Comparison of ENCODE assay signal across 8 cellular contexts in the genomic region with DNA sequence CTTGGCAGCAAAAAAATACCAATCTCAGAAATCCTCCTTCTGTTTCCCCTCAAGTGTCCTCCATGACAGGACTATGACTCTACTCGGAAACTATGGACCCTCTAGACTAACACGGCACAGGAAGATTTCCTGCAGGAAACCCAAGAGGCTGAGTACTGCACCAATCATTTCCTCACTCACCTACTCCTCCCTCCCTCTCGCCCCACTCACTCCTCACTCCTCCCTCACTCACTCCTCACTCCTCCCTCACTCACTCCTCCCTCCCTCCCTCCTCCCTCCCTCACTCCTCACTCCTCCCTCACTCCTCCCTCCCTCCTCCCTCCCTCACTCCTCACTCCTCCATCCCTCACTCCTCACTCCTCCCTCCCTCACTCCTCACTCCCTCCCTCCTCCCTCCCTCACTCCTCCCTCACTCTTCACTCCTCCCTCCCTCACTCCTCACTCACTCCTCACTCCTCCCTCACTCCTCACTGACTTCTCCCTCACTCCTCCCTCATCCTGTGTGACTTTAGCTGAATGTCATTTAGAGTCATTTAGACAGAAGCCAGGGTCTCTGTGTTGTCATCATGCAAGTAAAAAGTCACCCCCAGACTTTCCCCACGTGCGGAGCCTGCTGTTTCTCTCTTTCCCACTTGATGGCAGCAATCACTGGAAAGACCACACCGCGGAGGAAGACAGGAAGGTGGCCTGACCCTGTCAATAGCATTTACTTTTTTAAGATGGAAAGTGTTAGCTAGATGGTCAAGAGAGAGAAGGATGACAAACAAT.
DNase-seq lines count a peak whose midpoint lies in the region; ATAC-seq and TF ChIP-seq lines count a peak whose summit lies in the region.

No MANE protein-coding gene starts in this region.

- H3K4me1 Mint-ChIP-seq in activated CD4-positive, alpha-beta T cell treated with anti-CD3 and anti-CD28 coated beads for 36 hours, result peaks cover 4% of the 10 kb centered on the region

- H3K9me3 ChIP-seq in PC-9 (ENCODE audit: insufficient read depth, low read depth), result no peaks in the 10 kb centered on the region

- intact Hi-C loops in activated CD4-positive, alpha-beta T cell treated with anti-CD3 and anti-CD28 coated beads for 36 hours (cut with DNase I, micrococcal nuclease), result loop anchor here in 1 of 2 experiments (10.0 kb wide), 1 partner anchor 515 kb away; no protein-coding TSS in a partner anchor
- intact Hi-C loops in PC-9 (cut with micrococcal nuclease; ENCODE audit: unreplicated experiment), result no loop called here
- intact Hi-C loops in Right ventricle myocardium superior (cut with DNase I), result no loop called here

- no peak overlapping the region for H3K27ac Mint-ChIP-seq in activated CD4-positive, alpha-beta T cell treated with anti-CD3 and anti-CD28 coated beads for 36 hours

- peak; percentile 41; the same call in 1 of the 2 replicates for TF ChIP-seq CTCF in PC-9 (conservative IDR thresholded peaks at IDR 0.05)

- no peaks in the 10 kb centered on the region for H4K20me1 ChIP-seq in PC-9 (ENCODE audit: insufficient read depth)

- no TSS peak for BruUV-seq in PC-9 (replicated peaks; lab: Mats Ljungman, UMichigan)

- CTCF ChIA-PET in activated CD4-positive, alpha-beta T cell treated with anti-CD3 and anti-CD28 coated beads for 36 hours (lab: Charles Lee), result interaction anchor here (0.7 to 1.3 kb wide), 4 partner anchors 207 to 233 kb away, joined by 3 to 4 read pairs (median 3); no protein-coding TSS in a partner anchor
- CTCF ChIA-PET in PC-9 (lab: Charles Lee), result no interaction called here

- H3K9me3 Mint-ChIP-seq in activated CD4-positive, alpha-beta T cell treated with anti-CD3 and anti-CD28 coated beads for 36 hours (ENCODE audit: low read depth), result peaks cover 3% of the 10 kb centered on the region

- H3K27me3 ChIP-seq in PC-9 (ENCODE audit: insufficient read depth, low read depth), result peaks cover 32% of the 10 kb centered on the region

- H3F3A ChIP-seq in PC-9 (ENCODE audit: insufficient read depth, low read depth), result no peaks in the 10 kb centered on the region

- no peak overlapping the region for H3K27ac ChIP-seq in PC-9

- peaks cover 10% of the 10 kb centered on the region for H3K27me3 Mint-ChIP-seq in activated CD4-positive, alpha-beta T cell treated with anti-CD3 and anti-CD28 coated beads for 36 hours

- H3K4me2 ChIP-seq in PC-9, result no peak overlapping the region

- H3K36me3 Mint-ChIP-seq in activated CD4-positive, alpha-beta T cell treated with anti-CD3 and anti-CD28 coated beads for 36 hours (ENCODE audit: low read depth), result no peaks in the 10 kb centered on the region

- DNase-seq in activated CD4-positive, alpha-beta T cell treated with anti-CD3 and anti-CD28 coated beads for 36 hours, result peak; percentile 42
- DNase-seq in activated CD4-positive, alpha-beta T cell treated with anti-CD3 and anti-CD28 coated beads for 1 hour, result no peak
- DNase-seq in PC-9 (no peak), Right ventricle myocardium superior (no peak), GOT3 (lab: John Stamatoyannopoulos, UW) (no peak), OCI-M2 (lab: John Stamatoyannopoulos, UW; ENCODE audit: unreplicated experiment) (no peak)
- peak; percentile 13 for DNase-seq in stimulated activated naive CD8-positive, alpha-beta T cell treated with anti-CD3 and anti-CD28 coated beads, Interleukin-15, Interleukin-2, amounts not matched to agents 100 U/mL and 50 U/mL, for 24 hours

- ATAC-seq in activated CD4-positive, alpha-beta T cell treated with anti-CD3 and anti-CD28 coated beads for 36 hours, result peak; percentile 36
- ATAC-seq in Right ventricle myocardium superior (ENCODE audit: poor library complexity) (peak; percentile 67), HG02642 (IDR thresholded peaks at IDR 0.05; ENCODE audit: poor library complexity, unreplicated experiment) (no peak)
- ATAC-seq in stimulated activated naive CD8-positive, alpha-beta T cell treated with anti-CD3 and anti-CD28 coated beads, Interleukin-15, Interleukin-2, amounts not matched to agents 100 U/mL and 50 U/mL, for 24 hours, result no peak

- no peak overlapping the region for H3K4me3 ChIP-seq in PC-9

- no peaks in the 10 kb centered on the region for H3K9me2 ChIP-seq in PC-9 (ENCODE audit: insufficient read depth)

- POLR2A ChIA-PET in activated CD4-positive, alpha-beta T cell treated with anti-CD3 and anti-CD28 coated beads for 36 hours (lab: Charles Lee), result interaction anchor here (0.6 kb wide), 1 partner anchor 880 kb away, joined by 3 read pairs; no protein-coding TSS in a partner anchor
- POLR2A ChIA-PET in PC-9 (lab: Charles Lee; ENCODE audit: unreplicated experiment), result no interaction called here

- no peaks in the 10 kb centered on the region for H3K36me3 ChIP-seq in PC-9 (ENCODE audit: low read depth)

- H2AFZ ChIP-seq in PC-9, result no peak overlapping the region

- no peaks in the 10 kb centered on the region for H3K4me1 ChIP-seq in PC-9 (replicated peaks; ENCODE audit: insufficient read depth)

- H3K79me2 ChIP-seq in PC-9 (ENCODE audit: low read depth), result no peaks in the 10 kb centered on the region

- no peak overlapping the region for H3K4me3 Mint-ChIP-seq in activated CD4-positive, alpha-beta T cell treated with anti-CD3 and anti-CD28 coated beads for 36 hours

Comparison
In these comparisons a context has a peak if more than half of its experiments do, and no peak if none do; other contexts are left out.
1. DNase-seq: peak in activated CD4-positive, alpha-beta T cell treated with anti-CD3 and anti-CD28 coated beads for 36 hours (single experiment) and stimulated activated naive CD8-positive, alpha-beta T cell treated with anti-CD3 and anti-CD28 coated beads, Interleukin-15, Interleukin-2, amounts not matched to agents 100 U/mL and 50 U/mL, for 24 hours (single experiment); none in activated CD4-positive, alpha-beta T cell treated with anti-CD3 and anti-CD28 coated beads for 1 hour (single experiment), PC-9 (0 of 2), Right ventricle myocardium superior (single experiment), GOT3 (single experiment) and OCI-M2 (single experiment).
2. ATAC-seq: peak in activated CD4-positive, alpha-beta T cell treated with anti-CD3 and anti-CD28 coated beads for 36 hours (single experiment) and Right ventricle myocardium superior (single experiment); none in stimulated activated naive CD8-positive, alpha-beta T cell treated with anti-CD3 and anti-CD28 coated beads, Interleukin-15, Interleukin-2, amounts not matched to agents 100 U/mL and 50 U/mL, for 24 hours (single experiment) and HG02642 (single experiment).